ENCODE assay signal across 10 cellular contexts in genomic region chr12:9244894-9245293, GRCh38. TPM values are rescaled to one million over a fixed set of nuclear protein-coding genes. Genes with fewer than 3 reads are reported as not detected.
A peak's percentile ranks its signal among the peaks of the same experiment; 100 is the strongest.
DNase-seq lines count a peak whose midpoint lies in the region; ATAC-seq and TF ChIP-seq lines count a peak whose summit lies in the region.
"Had no signal": no experiment of that assay in that cellular context is flagged by ENCODE, and none has a peak within 500 bp of the region (broad histone marks: within the 10 kb centered on the region; RNA-seq: fewer than 3 reads in every experiment).

No MANE protein-coding gene starts in this region.

- H3K4me3 Mint-ChIP-seq in stimulated activated naive CD8-positive, alpha-beta T cell treated with anti-CD3 and anti-CD28 coated beads, Interleukin-15, Interleukin-2, amounts not matched to agents 100 ng/mL and 50 ng/mL, for 24 hours: peak overlapping the region; percentile 21
- H3K4me3 Mint-ChIP-seq in HFFc6: no peak overlapping the region

- peaks cover 3% of the 10 kb centered on the region for H3K4me1 ChIP-seq in mammary epithelial cell (ENCODE audit: insufficient read depth, low read length)
- peaks cover 0 to 11% (median 0%) of the 10 kb centered on the region in 12 donors for H3K4me1 ChIP-seq in heart left ventricle

- CTCF ChIA-PET in mammary epithelial cell (lab: Charles Lee; ENCODE audit: low non-redundant PET): no interaction called here

- H3K27ac Mint-ChIP-seq in stimulated activated naive CD8-positive, alpha-beta T cell treated with anti-CD3 and anti-CD28 coated beads, Interleukin-15, Interleukin-2, amounts not matched to agents 100 ng/mL and 50 ng/mL, for 24 hours: peak overlapping the region; percentile 94
- no peak overlapping the region for H3K27ac Mint-ChIP-seq in HFFc6

- H3K36me3 ChIP-seq in mammary epithelial cell (ENCODE audit: insufficient read depth, low read length) (no peaks in the 10 kb centered on the region), heart left ventricle (no peaks in the 10 kb centered on the region)

- H3K4me1 Mint-ChIP-seq in stimulated activated naive CD8-positive, alpha-beta T cell treated with anti-CD3 and anti-CD28 coated beads, Interleukin-15, Interleukin-2, amounts not matched to agents 100 ng/mL and 50 ng/mL, for 24 hours (ENCODE audit: low read depth): peaks cover 58% of the 10 kb centered on the region
- H3K4me1 Mint-ChIP-seq in HFFc6 (ENCODE audit: low read depth): no peaks in the 10 kb centered on the region

- peaks cover 4% of the 10 kb centered on the region for H3K36me3 Mint-ChIP-seq in stimulated activated naive CD8-positive, alpha-beta T cell treated with anti-CD3 and anti-CD28 coated beads, Interleukin-15, Interleukin-2, amounts not matched to agents 100 ng/mL and 50 ng/mL, for 24 hours (ENCODE audit: low read depth)
- 0 out of 2 replicates have a peak, but pooled peaks cover 4% of the 10 kb centered on the region for H3K36me3 Mint-ChIP-seq in HFFc6 (ENCODE audit: low read depth)

- H3K27me3 ChIP-seq in mammary epithelial cell (ENCODE audit: insufficient read depth, low read length) (peaks cover 3% of the 10 kb centered on the region), heart left ventricle (no peaks in the 10 kb centered on the region)

- WGBS in mammary epithelial cell (ENCODE audit: low coverage, missing lambda C conversion rate): 21% methylated on average over 5 of the region's 6 CpGs
- WGBS in heart left ventricle, 4 donors: 53 to 72% (median 63%) methylated on average over 6 of the region's 6 CpGs

- H3K27me3 Mint-ChIP-seq in stimulated activated naive CD8-positive, alpha-beta T cell treated with anti-CD3 and anti-CD28 coated beads, Interleukin-15, Interleukin-2, amounts not matched to agents 100 ng/mL and 50 ng/mL, for 24 hours: peaks cover 10% of the 10 kb centered on the region
- no peaks in the 10 kb centered on the region for H3K27me3 Mint-ChIP-seq in HFFc6 (ENCODE audit: insufficient read depth)

- TF ChIP-seq POLR2A in heart left ventricle (IDR thresholded peaks at IDR 0.05): no peak

- intact Hi-C loops in mammary epithelial cell (cut with micrococcal nuclease) (no loop called here), heart left ventricle (cut with DNase I) (loop anchor here in 4 of 10 donors (5.0 to 10.0 kb wide), 3 partner anchors 78 to 130 kb away; partner anchors contain the start of gene A2M (in 4 of the 4))

- no peaks in the 10 kb centered on the region for H4K20me1 ChIP-seq in mammary epithelial cell (ENCODE audit: insufficient read depth, low read length)

- H3K79me2 ChIP-seq in mammary epithelial cell (ENCODE audit: insufficient read depth, low read length): no peaks in the 10 kb centered on the region

- H3K27ac ChIP-seq in mammary epithelial cell (ENCODE audit: insufficient read depth, low read depth, low read length) (no peak overlapping the region), heart left ventricle (peak overlapping the region in 3 of 12 donors; percentile 10 to 67 (median 29))

- H2AFZ ChIP-seq in mammary epithelial cell (ENCODE audit: low read depth, low read length): peak overlapping the region; percentile 38

- DNase-seq in activated CD8-positive, alpha-beta memory T cell treated with anti-CD3 and anti-CD28 coated beads for 24 hours: peak; percentile 68
- DNase-seq in activated CD8-positive, alpha-beta memory T cell treated with anti-CD3 and anti-CD28 coated beads, Interleukin-2, amount 50 U/mL, for 4 hours: no peak
- DNase-seq in LHCN-M2 (ENCODE audit: low read depth) (peak; percentile 1), mammary epithelial cell (peak; percentile 60), G401 (ENCODE audit: low spot score) (no peak), HFFc6 (no peak), heart left ventricle (no peak)
- DNase-seq: amniotic stem cell had no signal

- no TSS peak for BruUV-seq in mammary epithelial cell (replicated peaks; lab: Mats Ljungman, UMichigan)

- dilution Hi-C loops in mammary epithelial cell (cut with HindIII; ENCODE audit: low sequenced_read_pairs): no loop called here

- in situ Hi-C loops in mammary epithelial cell (cut with MboI; ENCODE audit: low sequenced_read_pairs in 2 of 2) (no loop called here), G401 (cut with HindIII; ENCODE audit: low sequenced_read_pairs) (no loop called here)

- no peak overlapping the region for H3K4me2 ChIP-seq in mammary epithelial cell (ENCODE audit: insufficient read depth, low read depth, low read length)

- no peaks in the 10 kb centered on the region for H3K9me3 ChIP-seq in mammary epithelial cell (replicated peaks; ENCODE audit: insufficient read depth, low read length)
- H3K9me3 ChIP-seq in heart left ventricle: no peaks in the 10 kb centered on the region

- H3K9me3 Mint-ChIP-seq in stimulated activated naive CD8-positive, alpha-beta T cell treated with anti-CD3 and anti-CD28 coated beads, Interleukin-15, Interleukin-2, amounts not matched to agents 100 ng/mL and 50 ng/mL, for 24 hours: peaks cover under 1% of the 10 kb centered on the region
- 0 out of 2 replicates have a peak, but pooled peaks cover 4% of the 10 kb centered on the region for H3K9me3 Mint-ChIP-seq in HFFc6

- TF ChIP-seq CTCF in mammary epithelial cell (conservative IDR thresholded peaks at IDR 0.05 in 1 of 2, IDR thresholded peaks at IDR 0.05 in 1 of 2; ENCODE audit: extremely low read depth in 1 of 2, insufficient read depth in 1 of 2, low read depth in 1 of 2, low read length in 2 of 2): no peak
- no peak for TF ChIP-seq CTCF in HFFc6 (IDR thresholded peaks at IDR 0.05)
- TF ChIP-seq CTCF in heart left ventricle (IDR thresholded peaks at IDR 0.05): no peak

- no peak for ATAC-seq in heart left ventricle

- no peak overlapping the region for H3K9ac ChIP-seq in mammary epithelial cell (ENCODE audit: insufficient read depth, low read length)

- H3K4me3 ChIP-seq in mammary epithelial cell (replicated peaks in 1 of 3; ENCODE audit: insufficient read depth in 1 of 3, low read depth in 2 of 3, low read length in 3 of 3): no peak overlapping the region
- no peak overlapping the region for H3K4me3 ChIP-seq in heart left ventricle

RNA-seq across cellular contexts. Expression of gene PZP, which starts 36.7 kb away (rescaled TPM):
- total RNA-seq in LHCN-M2 (2014; rRNA removed) (not detected in 2 replicates), mammary epithelial cell (not detected), heart left ventricle (1 to 10 TPM in 1 of 9 donors, under 1 TPM in 7, not detected in 1; 0.08 to 1.1 (median 0.64) TPM)
- not detected for polyA plus RNA-seq in LHCN-M2 (2012)
- polyA plus RNA-seq in mammary epithelial cell (not detected), heart left ventricle (under 1 TPM; 0.12 to 0.42 TPM)
- polyA minus RNA-seq in mammary epithelial cell: not detected
- total RNA-seq in G401 (2014; rRNA removed; shearing (Covaris generic)): not detected in 2 replicates
- total RNA-seq in HFFc6 (2021; fragmentation: NEBNext Ultra II Directional; extraction: Animal tissue kit (Norgen Biotek cat#: 25700)): not detected
- total RNA-seq: A673 had no signal

Comparison
In these comparisons a context has a peak if more than half of its experiments do, and no peak if none do; other contexts are left out.
1. DNase-seq: peak in activated CD8-positive, alpha-beta memory T cell treated with anti-CD3 and anti-CD28 coated beads for 24 hours (single experiment), LHCN-M2 (single experiment) and mammary epithelial cell (single experiment); none in activated CD8-positive, alpha-beta memory T cell treated with anti-CD3 and anti-CD28 coated beads, Interleukin-2, amount 50 U/mL, for 4 hours (single experiment), G401 (single experiment), HFFc6 (single experiment) and heart left ventricle (0 of 5).